In genomic region chr2:181252248-181253148, GRCh38 we compare ENCODE assay signal across 14 cellular contexts.
DNase-seq lines count a peak whose midpoint lies in the region; ATAC-seq and TF ChIP-seq lines count a peak whose summit lies in the region.
"Had no signal": no experiment of that assay in that cellular context is flagged by ENCODE, and none has a peak within 500 bp of the region (broad histone marks: within the 10 kb centered on the region; RNA-seq: fewer than 3 reads in every experiment).

No MANE protein-coding gene starts in this region.

- peaks cover 4% of the 10 kb centered on the region; the same call in 1 of the 2 replicates for H3K4me1 ChIP-seq in MM.1S (ENCODE audit: low read length)
- H3K4me1 ChIP-seq: right atrium auricular region had no signal

- H3K4me3 Mint-ChIP-seq in activated T-helper 17 cell treated with anti-CD3 and anti-CD28 coated beads, Interleukin-2, amount 50 U/mL, for 72 hours: peak overlapping the region; percentile 26
- H3K4me3 Mint-ChIP-seq: brain had no signal

- no peak overlapping the region for H3K4me2 ChIP-seq in MM.1S (ENCODE audit: low read depth, low read length)
- H3K4me2 ChIP-seq: hepatocyte had no signal

- no peaks in the 10 kb centered on the region for H3K9me3 Mint-ChIP-seq in activated T-helper 17 cell treated with anti-CD3 and anti-CD28 coated beads, Interleukin-2, amount 50 U/mL, for 72 hours
- H3K9me3 Mint-ChIP-seq: CD4-positive, alpha-beta memory T cell had no signal

- no peaks in the 10 kb centered on the region for H3K36me3 Mint-ChIP-seq in activated T-helper 17 cell treated with anti-CD3 and anti-CD28 coated beads, Interleukin-2, amount 50 U/mL, for 72 hours (ENCODE audit: low read depth)
- H3K36me3 Mint-ChIP-seq: brain had no signal

- ATAC-seq in GM19455 (IDR thresholded peaks at IDR 0.05; ENCODE audit: unreplicated experiment) (peak; percentile 53), left ventricle myocardium superior (no peak)
- ATAC-seq in activated T-helper 17 cell treated with anti-CD3 and anti-CD28 coated beads, Interleukin-2, amount 50 U/mL, for 72 hours (replicated peaks): peak; percentile 76

- H3K36me3 ChIP-seq in MM.1S (replicated peaks; ENCODE audit: insufficient read depth, low read length): no peaks in the 10 kb centered on the region
- H3K36me3 ChIP-seq: right atrium auricular region, thoracic aorta had no signal

- DNase-seq in GDM1 (lab: John Stamatoyannopoulos, UW) (peak; percentile 6), MM.1S (no peak), NCI-H2227 treated with DMSO at 0.1 percent for 48 hours (lab: John Stamatoyannopoulos, UW) (no peak), activated gamma-delta T cell treated with Interleukin-2 at 50 U/mL for 16 hours (no peak), left ventricle myocardium superior (no peak), NCI-H1417 treated with DMSO at 0.1 percent for 48 hours (lab: John Stamatoyannopoulos, UW) (no peak)
- DNase-seq: CD4-positive, alpha-beta memory T cell; NCI-H526 treated with DMSO at 0.1 percent for 48 hours had no signal

- no peaks in the 10 kb centered on the region for H3K9me3 ChIP-seq in MM.1S (replicated peaks; ENCODE audit: insufficient read depth, low read length)
- H3K9me3 ChIP-seq: right atrium auricular region, thoracic aorta had no signal

- no peaks in the 10 kb centered on the region for H3K9me2 ChIP-seq in MM.1S (replicated peaks; ENCODE audit: insufficient read depth, low read length)

- no peak overlapping the region for H3K9ac ChIP-seq in MM.1S (ENCODE audit: low read length)

- no peak for TF ChIP-seq CTCF in MM.1S (IDR thresholded peaks at IDR 0.05; ENCODE audit: low read length)

- intact Hi-C loops in left ventricle myocardium superior (cut with micrococcal nuclease): no loop called here

- no peaks in the 10 kb centered on the region for H3K27me3 ChIP-seq in MM.1S (replicated peaks; ENCODE audit: insufficient read depth, low read length)
- H3K27me3 ChIP-seq: hepatocyte, right atrium auricular region had no signal

- H3K4me3 ChIP-seq in MM.1S (ENCODE audit: low read length): no peak overlapping the region
- H3K4me3 ChIP-seq: hepatocyte, right atrium auricular region, thoracic aorta had no signal

- H3F3A ChIP-seq in MM.1S (ENCODE audit: insufficient read depth, low read length): no peaks in the 10 kb centered on the region

- H3K79me2 ChIP-seq in MM.1S (ENCODE audit: low read length): no peaks in the 10 kb centered on the region
- H3K79me2 ChIP-seq: hepatocyte had no signal

- H3K27ac ChIP-seq in MM.1S (ENCODE audit: low read length): no peak overlapping the region
- H3K27ac ChIP-seq: hepatocyte, right atrium auricular region, thoracic aorta had no signal

- H3K4me1 Mint-ChIP-seq in activated T-helper 17 cell treated with anti-CD3 and anti-CD28 coated beads, Interleukin-2, amount 50 U/mL, for 72 hours: peaks cover 20% of the 10 kb centered on the region

- H3K27me3 Mint-ChIP-seq in activated T-helper 17 cell treated with anti-CD3 and anti-CD28 coated beads, Interleukin-2, amount 50 U/mL, for 72 hours: no peaks in the 10 kb centered on the region
- H3K27me3 Mint-ChIP-seq: CD4-positive, alpha-beta memory T cell had no signal

- 0 out of 2 replicates have a peak overlapping the region, but pooled peaks have one; percentile 6 for H2AFZ ChIP-seq in MM.1S (ENCODE audit: low read length)
- H2AFZ ChIP-seq: hepatocyte had no signal

- no peaks in the 10 kb centered on the region for H4K20me1 ChIP-seq in MM.1S (ENCODE audit: insufficient read depth, low read length)

- H3K27ac Mint-ChIP-seq in activated T-helper 17 cell treated with anti-CD3 and anti-CD28 coated beads, Interleukin-2, amount 50 U/mL, for 72 hours: peak overlapping the region; percentile 14
- H3K27ac Mint-ChIP-seq: brain had no signal
